ENCODE assay signal across 8 cellular contexts in genomic region chr15:29821416-29822099, GRCh38. TPM values are rescaled to one million over a fixed set of nuclear protein-coding genes. Genes with fewer than 3 reads are reported as not detected.
DNase-seq lines count a peak whose midpoint lies in the region; ATAC-seq and TF ChIP-seq lines count a peak whose summit lies in the region.

No MANE protein-coding gene starts in this region.

- H3K36me3 ChIP-seq in BJ (ENCODE audit: control insufficient read depth, insufficient read depth, low read length) (no peaks in the 10 kb centered on the region), cardiac muscle cell (peaks cover 2% of the 10 kb centered on the region), ovary (no peaks in the 10 kb centered on the region)

- peak; percentile 51 for ATAC-seq in GM21367 (IDR thresholded peaks at IDR 0.05; ENCODE audit: unreplicated experiment)
- ATAC-seq in GM19328 (IDR thresholded peaks at IDR 0.05; ENCODE audit: unreplicated experiment): no peak

- no peak for TF ChIP-seq POLR2A in ovary (IDR thresholded peaks at IDR 0.05)

- H3K4me3 ChIP-seq in BJ (ENCODE audit: low read depth, low read length) (peak overlapping the region; percentile 92), cardiac muscle cell (peak overlapping the region; percentile 67), ovary (peak overlapping the region; percentile 95)

- WGBS in adipose tissue, 3 donors: 0 to 2% (median 2%) methylated on average over 50 to 76 of the region's 79 CpGs
- WGBS in ovary, 3 donors: 0 to 1% (median 0%) methylated on average over 15 to 78 of the region's 79 CpGs

- POLR2A ChIA-PET in BJ (lab: Charles Lee): interaction anchor here (0.6 kb wide), 1 partner anchor 126 kb away, joined by 3 read pairs; no protein-coding TSS in a partner anchor

- H3K9me3 ChIP-seq in cardiac muscle cell (ENCODE audit: low read depth) (no peaks in the 10 kb centered on the region), ovary (no peaks in the 10 kb centered on the region)

- DNase-seq in BJ (ENCODE audit: low read depth) (no peak), NCI-H128 (lab: John Stamatoyannopoulos, UW; ENCODE audit: unreplicated experiment) (peak; percentile 11), cardiac muscle cell (ENCODE audit: low read depth in 1 of 2, low spot score in 1 of 2) (peak; percentile 74 to 92), ovary (peak; percentile 63 to 71 (median 66)), NCI-H187 treated with DMSO at 0.1 percent for 48 hours (lab: John Stamatoyannopoulos, UW) (no peak)

- CTCF ChIA-PET in BJ (lab: Yijun Ruan, JAX): interaction anchor here (0.6 to 1.7 kb wide), 4 partner anchors 13 to 219 kb away, joined by 3 to 9 read pairs (median 3); no protein-coding TSS in a partner anchor

- TF ChIP-seq CTCF in BJ (IDR thresholded peaks at IDR 0.05; ENCODE audit: insufficient read depth, low read depth, low read length): peak; percentile 52
- peak; percentile 28 for TF ChIP-seq CTCF in cardiac muscle cell (IDR thresholded peaks at IDR 0.05; ENCODE audit: low read depth, low read length)
- peak in 1 of 3 donors; percentile 20 for TF ChIP-seq CTCF in ovary (IDR thresholded peaks at IDR 0.05)

- TF ChIP-seq EP300 in ovary (IDR thresholded peaks at IDR 0.05): no peak

- no peaks in the 10 kb centered on the region; the same call in 1 of the 2 replicates for H3K27me3 ChIP-seq in BJ (ENCODE audit: control insufficient read depth, insufficient read depth, low read length)
- no peaks in the 10 kb centered on the region for H3K27me3 ChIP-seq in cardiac muscle cell
- H3K27me3 ChIP-seq in ovary: no peaks in the 10 kb centered on the region

- H3K4me1 ChIP-seq in cardiac muscle cell (ENCODE audit: low read depth) (peaks cover 7% of the 10 kb centered on the region), ovary (ENCODE audit: insufficient read depth) (peaks cover 5% of the 10 kb centered on the region)

- intact Hi-C loops in ovary (cut with DNase I): loop anchor here in 2 of 4 donors (2.0 to 5.0 kb wide), 3 partner anchors 51 to 91 kb away; no protein-coding TSS in a partner anchor

- H3K27ac ChIP-seq in adipose tissue (ENCODE audit: low read depth, low read length): peak overlapping the region; percentile 88
- peak overlapping the region; percentile 99 for H3K27ac ChIP-seq in cardiac muscle cell
- H3K27ac ChIP-seq in ovary: peak overlapping the region; percentile 90 to 92

RNA-seq across cellular contexts. Expression of gene TJP1, which starts 0.7 kb away (rescaled TPM):
- polyA plus RNA-seq in BJ (2011; rRNA removed) (42.5 and 58.3 TPM in 2 replicates), adipose tissue (10 to 100 TPM; 15.3 to 23.4 (median 22.7) TPM), cardiac muscle cell (66.6 and 69.4 TPM in 2 replicates), ovary (10 to 100 TPM; 25.3 to 67.9 TPM)
- 43.8 and 53.3 TPM in 2 replicates for polyA minus RNA-seq in BJ (2011; rRNA and poly(A)+ RNA removed)
- total RNA-seq in cardiac muscle cell (76.2 and 93.9 TPM in 2 replicates), ovary (100 to 1,000 TPM in 2 of 7 donors, 10 to 100 TPM in 5; 60.7 to 150 (median 81.0) TPM)

Comparison
In these comparisons a context has a peak if more than half of its experiments do, and no peak if none do; other contexts are left out.
1. DNase-seq: peak in NCI-H128 (single experiment), cardiac muscle cell (2 of 2) and ovary (5 of 5); none in BJ (single experiment) and NCI-H187 treated with DMSO at 0.1 percent for 48 hours (single experiment).
2. Peak in every context shown above with its lines, with median percentiles within 50 percentile points of each other: H3K4me3 ChIP-seq and H3K27ac ChIP-seq.